ENCODE assay signal across 1 cellular context in the genomic region with DNA sequence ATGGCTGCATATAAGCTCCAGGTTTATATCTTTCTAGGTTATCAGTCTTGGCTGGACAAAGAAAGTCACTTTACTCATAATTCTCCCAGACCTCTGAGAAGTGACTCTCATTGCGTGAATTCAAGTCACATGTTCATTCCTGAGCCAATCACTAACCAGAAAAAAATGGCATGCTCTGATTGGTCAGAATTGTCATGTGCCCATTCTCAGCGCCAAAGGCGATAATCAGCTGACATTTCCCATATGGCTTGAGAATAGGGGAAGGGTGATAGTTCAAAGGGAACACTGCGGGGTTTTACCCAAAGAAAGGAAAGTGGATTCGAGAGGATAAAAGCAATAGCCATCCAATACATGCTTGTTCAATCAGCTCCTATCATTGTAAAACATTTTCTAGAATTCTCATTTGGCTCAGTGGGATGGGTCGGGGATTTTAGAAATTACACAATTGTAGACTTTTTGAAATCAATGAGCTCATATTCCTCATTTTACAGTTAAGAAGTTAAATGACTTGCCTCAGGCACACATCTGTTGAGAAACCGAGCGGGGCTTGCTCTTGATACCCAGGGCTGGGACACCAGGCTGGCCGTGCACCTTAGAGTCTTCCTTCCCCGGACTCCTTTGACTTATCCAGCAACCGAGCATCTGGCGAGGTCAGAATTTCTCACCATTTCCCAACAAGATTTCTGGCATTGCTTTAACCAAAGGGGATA.
TF ChIP-seq lines count a peak whose summit lies in the region.

No MANE protein-coding gene starts in this region.

TF ChIP-seq in WTC11, 78 proteins besides CTCF, POLR2A, EP300 and RAD21 (continued from another document):
- TF ChIP-seq FOXP1 (CRISPR knock-in tag; IDR thresholded peaks at IDR 0.05; ENCODE audit: borderline replicate concordance) (no peak), ATF1 (CRISPR knock-in tag; IDR thresholded peaks at IDR 0.05) (no peak), TEAD1 (CRISPR knock-in tag; IDR thresholded peaks at IDR 0.05) (no peak), ZNF423 (CRISPR knock-in tag; IDR thresholded peaks at IDR 0.05) (no peak)
- TF ChIP-seq, protein P1, sequence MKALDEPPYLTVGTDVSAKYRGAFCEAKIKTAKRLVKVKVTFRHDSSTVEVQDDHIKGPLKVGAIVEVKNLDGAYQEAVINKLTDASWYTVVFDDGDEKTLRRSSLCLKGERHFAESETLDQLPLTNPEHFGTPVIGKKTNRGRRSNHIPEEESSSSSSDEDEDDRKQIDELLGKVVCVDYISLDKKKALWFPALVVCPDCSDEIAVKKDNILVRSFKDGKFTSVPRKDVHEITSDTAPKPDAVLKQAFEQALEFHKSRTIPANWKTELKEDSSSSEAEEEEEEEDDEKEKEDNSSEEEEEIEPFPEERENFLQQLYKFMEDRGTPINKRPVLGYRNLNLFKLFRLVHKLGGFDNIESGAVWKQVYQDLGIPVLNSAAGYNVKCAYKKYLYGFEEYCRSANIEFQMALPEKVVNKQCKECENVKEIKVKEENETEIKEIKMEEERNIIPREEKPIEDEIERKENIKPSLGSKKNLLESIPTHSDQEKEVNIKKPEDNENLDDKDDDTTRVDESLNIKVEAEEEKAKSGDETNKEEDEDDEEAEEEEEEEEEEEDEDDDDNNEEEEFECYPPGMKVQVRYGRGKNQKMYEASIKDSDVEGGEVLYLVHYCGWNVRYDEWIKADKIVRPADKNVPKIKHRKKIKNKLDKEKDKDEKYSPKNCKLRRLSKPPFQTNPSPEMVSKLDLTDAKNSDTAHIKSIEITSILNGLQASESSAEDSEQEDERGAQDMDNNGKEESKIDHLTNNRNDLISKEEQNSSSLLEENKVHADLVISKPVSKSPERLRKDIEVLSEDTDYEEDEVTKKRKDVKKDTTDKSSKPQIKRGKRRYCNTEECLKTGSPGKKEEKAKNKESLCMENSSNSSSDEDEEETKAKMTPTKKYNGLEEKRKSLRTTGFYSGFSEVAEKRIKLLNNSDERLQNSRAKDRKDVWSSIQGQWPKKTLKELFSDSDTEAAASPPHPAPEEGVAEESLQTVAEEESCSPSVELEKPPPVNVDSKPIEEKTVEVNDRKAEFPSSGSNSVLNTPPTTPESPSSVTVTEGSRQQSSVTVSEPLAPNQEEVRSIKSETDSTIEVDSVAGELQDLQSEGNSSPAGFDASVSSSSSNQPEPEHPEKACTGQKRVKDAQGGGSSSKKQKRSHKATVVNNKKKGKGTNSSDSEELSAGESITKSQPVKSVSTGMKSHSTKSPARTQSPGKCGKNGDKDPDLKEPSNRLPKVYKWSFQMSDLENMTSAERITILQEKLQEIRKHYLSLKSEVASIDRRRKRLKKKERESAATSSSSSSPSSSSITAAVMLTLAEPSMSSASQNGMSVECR (CRISPR knock-in tag; IDR thresholded peaks at IDR 0.05; ENCODE audit: borderline replicate concordance) = no peak
